ENCODE assay signal across 14 cellular contexts in the genomic region with DNA sequence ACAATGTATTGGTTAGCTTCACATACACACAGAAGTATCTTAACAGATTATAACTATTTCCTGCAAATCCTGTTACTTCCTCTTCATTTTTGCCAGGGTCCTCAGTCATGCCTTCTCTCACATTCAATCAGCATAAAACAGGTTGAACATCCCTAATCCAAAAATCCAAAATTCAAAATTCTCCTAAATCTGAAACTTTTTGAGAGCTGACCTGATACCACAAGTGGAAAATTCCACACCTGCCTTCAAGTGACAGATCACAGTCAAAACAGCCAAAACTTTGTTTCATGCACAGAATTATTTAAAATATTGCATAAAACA.
"Had no signal": no experiment of that assay in that cellular context is flagged by ENCODE, and none has a peak within 500 bp of the region (broad histone marks: within the 10 kb centered on the region; RNA-seq: fewer than 3 reads in every experiment).

No MANE protein-coding gene starts in this region.

- H3K4me3 Mint-ChIP-seq: activated CD4-positive, alpha-beta T cell treated with anti-CD3 and anti-CD28 coated beads, Interleukin-2, amount 10 ng/mL, durations not matched to agents 7 days and 5 days; activated CD8-positive, alpha-beta T cell treated with anti-CD3 and anti-CD28 coated beads, Interleukin-2, amount 10 ng/mL, durations not matched to agents 7 days and 5 days; activated naive CD4-positive, alpha-beta T cell treated with anti-CD3 and anti-CD28 coated beads, Interleukin-2, amount 10 ng/mL, durations not matched to agents 7 days and 5 days; activated T-cell treated with anti-CD3 and anti-CD28 coated beads, Interleukin-2, amount 50 U/mL, for 4 hours; naive B cell; stimulated activated naive CD8-positive, alpha-beta T cell treated with anti-CD3 and anti-CD28 coated beads, Interleukin-15, amount 100 ng/mL, for 72 hours had no signal

- H3K27ac ChIP-seq: brain microvascular endothelial cell, colonic mucosa, left lung, pancreas, suprapubic skin, upper lobe of left lung had no signal

- H3K36me3 ChIP-seq: brain microvascular endothelial cell, colonic mucosa, left lung, pancreas, suprapubic skin, upper lobe of left lung had no signal

- H3K9me3 Mint-ChIP-seq: activated naive CD4-positive, alpha-beta T cell treated with anti-CD3 and anti-CD28 coated beads, Interleukin-2, amount 10 ng/mL, durations not matched to agents 7 days and 5 days; activated T-cell treated with anti-CD3 and anti-CD28 coated beads, Interleukin-2, amount 50 U/mL, for 4 hours had no signal

- H3K27ac Mint-ChIP-seq: activated CD4-positive, alpha-beta T cell treated with anti-CD3 and anti-CD28 coated beads, Interleukin-2, amount 10 ng/mL, durations not matched to agents 7 days and 5 days; activated CD8-positive, alpha-beta T cell treated with anti-CD3 and anti-CD28 coated beads, Interleukin-2, amount 10 ng/mL, durations not matched to agents 7 days and 5 days; activated naive CD4-positive, alpha-beta T cell treated with anti-CD3 and anti-CD28 coated beads, Interleukin-2, amount 10 ng/mL, durations not matched to agents 7 days and 5 days; naive B cell; stimulated activated naive CD8-positive, alpha-beta T cell treated with anti-CD3 and anti-CD28 coated beads, Interleukin-15, amount 100 ng/mL, for 72 hours had no signal

- H3K27me3 Mint-ChIP-seq: stimulated activated naive CD8-positive, alpha-beta T cell treated with anti-CD3 and anti-CD28 coated beads, Interleukin-15, amount 100 ng/mL, for 72 hours had no signal

- H3K4me3 ChIP-seq: colonic mucosa, left lung, pancreas, smooth muscle cell, suprapubic skin, upper lobe of left lung had no signal

- H3K9me3 ChIP-seq: colonic mucosa, left lung, pancreas, suprapubic skin, upper lobe of left lung had no signal

- H3K4me2 ChIP-seq: smooth muscle cell had no signal

- H3K36me3 Mint-ChIP-seq: activated naive CD4-positive, alpha-beta T cell treated with anti-CD3 and anti-CD28 coated beads, Interleukin-2, amount 10 ng/mL, durations not matched to agents 7 days and 5 days; naive B cell had no signal

- H3K4me1 Mint-ChIP-seq: activated CD4-positive, alpha-beta T cell treated with anti-CD3 and anti-CD28 coated beads, Interleukin-2, amount 10 ng/mL, durations not matched to agents 7 days and 5 days; activated naive CD4-positive, alpha-beta T cell treated with anti-CD3 and anti-CD28 coated beads, Interleukin-2, amount 10 ng/mL, durations not matched to agents 7 days and 5 days; stimulated activated naive CD8-positive, alpha-beta T cell treated with anti-CD3 and anti-CD28 coated beads, Interleukin-15, amount 100 ng/mL, for 72 hours had no signal

- DNase-seq: activated CD4-positive, CD25-positive, alpha-beta regulatory T cell; activated T-cell treated with anti-CD3 and anti-CD28 coated beads, Interleukin-2, amount 50 U/mL, for 4 hours had no signal

- H3K4me1 ChIP-seq: colonic mucosa, left lung, pancreas, upper lobe of left lung had no signal

- H3K27me3 ChIP-seq: brain microvascular endothelial cell, colonic mucosa, left lung, pancreas, suprapubic skin, upper lobe of left lung had no signal
